In genomic region chr2:18521084-18521483, GRCh38 we compare ENCODE assay signal across 9 cellular contexts.
"Had no signal": no experiment of that assay in that cellular context is flagged by ENCODE, and none has a peak within 500 bp of the region (broad histone marks: within the 10 kb centered on the region; RNA-seq: fewer than 3 reads in every experiment).

No MANE protein-coding gene starts in this region.

- H3K27me3 ChIP-seq: left lung had no signal

- H3K4me3 Mint-ChIP-seq: activated B cell treated with CpG ODN at 0.5 μM for 24 hours; activated CD4-positive, alpha-beta T cell treated with anti-CD3 and anti-CD28 coated beads, Interleukin-2, amount 10 ng/mL, durations not matched to agents 7 days and 5 days; central memory CD8-positive, alpha-beta T cell; effector memory CD8-positive, alpha-beta T cell; neural crest cell; T-helper 1 cell treated with Interleukin-12 subunit alpha and Interleukin-12 subunit beta and Interleukin-4 antibody, amounts not matched to agents 30 μg/mL and 1 μg/mL, for 36 hours had no signal

- H3K4me1 ChIP-seq: prostate gland had no signal

- H3K27ac ChIP-seq: left lung, prostate gland had no signal

- H3K4me1 Mint-ChIP-seq: activated B cell treated with CpG ODN at 0.5 μM for 24 hours; activated CD4-positive, alpha-beta T cell treated with anti-CD3 and anti-CD28 coated beads, Interleukin-2, amount 10 ng/mL, durations not matched to agents 7 days and 5 days; central memory CD8-positive, alpha-beta T cell had no signal

- H3K27ac Mint-ChIP-seq: activated B cell treated with CpG ODN at 0.5 μM for 24 hours; activated CD4-positive, alpha-beta T cell treated with anti-CD3 and anti-CD28 coated beads, Interleukin-2, amount 10 ng/mL, durations not matched to agents 7 days and 5 days; activated T-helper 2 cell treated with anti-CD3 and anti-CD28 coated beads, Interferon-gamma antibody, Interleukin-2, Interleukin-4, amounts not matched to agents 10 μg/mL and 5 μg/mL and 100 μg/mL, durations not matched to agents 14 hours and 24 hours and 36 hours; effector memory CD8-positive, alpha-beta T cell; T-helper 1 cell treated with Interleukin-12 subunit alpha and Interleukin-12 subunit beta and Interleukin-4 antibody, amounts not matched to agents 30 μg/mL and 1 μg/mL, for 36 hours had no signal

- H3K36me3 ChIP-seq: left lung, prostate gland had no signal

- H3K4me3 ChIP-seq: left lung, prostate gland had no signal

- H3K9me3 Mint-ChIP-seq: activated B cell treated with CpG ODN at 0.5 μM for 24 hours; activated CD4-positive, alpha-beta T cell treated with anti-CD3 and anti-CD28 coated beads, Interleukin-2, amount 10 ng/mL, durations not matched to agents 7 days and 5 days; activated T-helper 2 cell treated with anti-CD3 and anti-CD28 coated beads, Interferon-gamma antibody, Interleukin-2, Interleukin-4, amounts not matched to agents 10 μg/mL and 5 μg/mL and 100 μg/mL, durations not matched to agents 14 hours and 24 hours and 36 hours; central memory CD8-positive, alpha-beta T cell; effector memory CD8-positive, alpha-beta T cell; neural crest cell; T-helper 1 cell treated with Interleukin-12 subunit alpha and Interleukin-12 subunit beta and Interleukin-4 antibody, amounts not matched to agents 30 μg/mL and 1 μg/mL, for 36 hours had no signal

- H3K9me3 ChIP-seq: left lung, prostate gland had no signal
